1 cellular context compared by ENCODE assay signal in genomic region chr5:135491038-135491551, GRCh38.
TF ChIP-seq lines count a peak whose summit lies in the region.

No MANE protein-coding gene starts in this region.

TF ChIP-seq in WTC11, 78 proteins besides CTCF, POLR2A, EP300 and RAD21 (continued from another document):
- TF ChIP-seq RELA (CRISPR knock-in tag; IDR thresholded peaks at IDR 0.05; ENCODE audit: borderline replicate concordance) (no peak), PRRX2 (CRISPR knock-in tag; IDR thresholded peaks at IDR 0.05) (no peak), KAT7 (CRISPR knock-in tag; IDR thresholded peaks at IDR 0.05; ENCODE audit: borderline replicate concordance) (no peak), STAT6 (CRISPR knock-in tag; conservative IDR thresholded peaks at IDR 0.05; ENCODE audit: low read depth) (no peak)
